ENCODE assay signal across 13 cellular contexts in genomic region chr4:169167958-169168357, GRCh38.
DNase-seq lines count a peak whose midpoint lies in the region; ATAC-seq, FAIRE-seq and TF ChIP-seq lines count a peak whose summit lies in the region.
"Had no signal": no experiment of that assay in that cellular context is flagged by ENCODE, and none has a peak within 500 bp of the region (broad histone marks: within the 10 kb centered on the region; RNA-seq: fewer than 3 reads in every experiment).

No MANE protein-coding gene starts in this region.

- no peaks in the 10 kb centered on the region for H3K36me3 Mint-ChIP-seq in activated CD4-positive, alpha-beta T cell treated with anti-CD3 and anti-CD28 coated beads for 36 hours (ENCODE audit: low read depth)
- no peaks in the 10 kb centered on the region for H3K36me3 Mint-ChIP-seq in stimulated activated naive B cell treated with anti-CD40 and anti-IgM and Interleukin-4, amounts not matched to agents 10 μg/mL and 1 μg/mL and 100 μg/mL, for 72 hours
- H3K36me3 Mint-ChIP-seq in Calu3 (ENCODE audit: insufficient read depth, unreplicated experiment), result peaks cover 12% of the 10 kb centered on the region

- DNase-seq in activated CD4-positive, alpha-beta T cell treated with anti-CD3 and anti-CD28 coated beads for 36 hours, result no peak
- DNase-seq in activated CD4-positive, alpha-beta T cell treated with anti-CD3 and anti-CD28 coated beads, Interleukin-2, amount 50 U/mL, for 48 hours, result no peak
- no peak for DNase-seq in H54 (ENCODE audit: insufficient read length, low spot score)
- DNase-seq in stimulated activated naive B cell treated with anti-CD40 and anti-IgM and Interleukin-4, amounts not matched to agents 10 μg/mL and 1 μg/mL and 100 μg/mL, for 72 hours, result no peak
- DNase-seq in DMS79 (lab: John Stamatoyannopoulos, UW), result no peak
- no peak for DNase-seq in Calu3
- DNase-seq in GDM1 (lab: John Stamatoyannopoulos, UW), result no peak
- DNase-seq: T1000, testis had no signal

- POLR2A ChIA-PET in activated CD4-positive, alpha-beta T cell treated with anti-CD3 and anti-CD28 coated beads for 36 hours (lab: Charles Lee), result no interaction called here

- TF ChIP-seq CTCF in Calu3 (IDR thresholded peaks at IDR 0.05; ENCODE audit: unreplicated experiment), result no peak

- peak; percentile 69 for ATAC-seq in activated CD4-positive, alpha-beta T cell treated with anti-CD3 and anti-CD28 coated beads for 36 hours
- peak; percentile 89 for ATAC-seq in HG03280 (IDR thresholded peaks at IDR 0.05; ENCODE audit: unreplicated experiment)
- peak; percentile 48 to 54 for ATAC-seq in stimulated activated naive B cell treated with anti-CD40 and anti-IgM and Interleukin-4, amounts not matched to agents 10 μg/mL and 1 μg/mL and 100 μg/mL, for 72 hours (replicated peaks)
- ATAC-seq: esophagus mucosa had no signal

- no peak for TF ChIP-seq POLR2A in H54 (IDR thresholded peaks at IDR 0.05; ENCODE audit: low read depth, low read length)

- intact Hi-C loops in activated CD4-positive, alpha-beta T cell treated with anti-CD3 and anti-CD28 coated beads for 36 hours (cut with DNase I, micrococcal nuclease), result no loop called here
- intact Hi-C loops in Calu3 (cut with micrococcal nuclease; ENCODE audit: unreplicated experiment), result no loop called here

- no peak overlapping the region for H3K4me3 Mint-ChIP-seq in activated CD4-positive, alpha-beta T cell treated with anti-CD3 and anti-CD28 coated beads for 36 hours
- no peak overlapping the region for H3K4me3 Mint-ChIP-seq in stimulated activated naive B cell treated with anti-CD40 and anti-IgM and Interleukin-4, amounts not matched to agents 10 μg/mL and 1 μg/mL and 100 μg/mL, for 72 hours
- H3K4me3 Mint-ChIP-seq in Calu3 (ENCODE audit: low read depth, unreplicated experiment), result no peak overlapping the region
- H3K4me3 Mint-ChIP-seq: neural crest cell had no signal

- H3K27me3 Mint-ChIP-seq in activated CD4-positive, alpha-beta T cell treated with anti-CD3 and anti-CD28 coated beads for 36 hours, result peaks cover 4% of the 10 kb centered on the region
- H3K27me3 Mint-ChIP-seq in stimulated activated naive B cell treated with anti-CD40 and anti-IgM and Interleukin-4, amounts not matched to agents 10 μg/mL and 1 μg/mL and 100 μg/mL, for 72 hours, result no peaks in the 10 kb centered on the region
- H3K27me3 Mint-ChIP-seq in Calu3 (ENCODE audit: unreplicated experiment), result no peaks in the 10 kb centered on the region

- H3K9me3 Mint-ChIP-seq in activated CD4-positive, alpha-beta T cell treated with anti-CD3 and anti-CD28 coated beads for 36 hours (ENCODE audit: low read depth), result no peaks in the 10 kb centered on the region
- H3K9me3 Mint-ChIP-seq in stimulated activated naive B cell treated with anti-CD40 and anti-IgM and Interleukin-4, amounts not matched to agents 10 μg/mL and 1 μg/mL and 100 μg/mL, for 72 hours, result no peaks in the 10 kb centered on the region
- no peaks in the 10 kb centered on the region for H3K9me3 Mint-ChIP-seq in Calu3 (ENCODE audit: low read depth, unreplicated experiment)
- H3K9me3 Mint-ChIP-seq: neural crest cell had no signal

- no peak overlapping the region for H3K27ac Mint-ChIP-seq in activated CD4-positive, alpha-beta T cell treated with anti-CD3 and anti-CD28 coated beads for 36 hours
- H3K27ac Mint-ChIP-seq in stimulated activated naive B cell treated with anti-CD40 and anti-IgM and Interleukin-4, amounts not matched to agents 10 μg/mL and 1 μg/mL and 100 μg/mL, for 72 hours, result no peak overlapping the region
- no peak overlapping the region for H3K27ac Mint-ChIP-seq in Calu3 (ENCODE audit: unreplicated experiment)

- BruUV-seq in Calu3 (replicated peaks; lab: Mats Ljungman, UMichigan), result no TSS peak

- peaks cover 9% of the 10 kb centered on the region for H3K4me1 Mint-ChIP-seq in activated CD4-positive, alpha-beta T cell treated with anti-CD3 and anti-CD28 coated beads for 36 hours
- peaks cover 0 to 11% of the 10 kb centered on the region in 2 donors for H3K4me1 Mint-ChIP-seq in stimulated activated naive B cell treated with anti-CD40 and anti-IgM and Interleukin-4, amounts not matched to agents 10 μg/mL and 1 μg/mL and 100 μg/mL, for 72 hours
- H3K4me1 Mint-ChIP-seq in Calu3 (ENCODE audit: low read depth, unreplicated experiment), result peaks cover 39% of the 10 kb centered on the region

- CTCF ChIA-PET in activated CD4-positive, alpha-beta T cell treated with anti-CD3 and anti-CD28 coated beads for 36 hours (lab: Charles Lee), result no interaction called here
- CTCF ChIA-PET in Calu3 (lab: Charles Lee), result no interaction called here

- peak; percentile 72 for FAIRE-seq in H54 (lab: Jason Lieb, UNC)
- FAIRE-seq: A204.1 had no signal
